ENCODE assay signal across 8 cellular contexts in genomic region chr5:149636861-149637246, GRCh38. TPM values are rescaled to one million over a fixed set of nuclear protein-coding genes. Genes with fewer than 3 reads are reported as not detected.
DNase-seq lines count a peak whose midpoint lies in the region; ATAC-seq lines count a peak whose summit lies in the region.

No MANE protein-coding gene starts in this region.

- no peak overlapping the region for H3K27ac Mint-ChIP-seq in activated T-cell treated with anti-CD3 and anti-CD28 coated beads, Interleukin-2, amount 50 U/mL, for 24 hours

- peaks cover 19% of the 10 kb centered on the region for H3K4me1 Mint-ChIP-seq in activated T-cell treated with anti-CD3 and anti-CD28 coated beads, Interleukin-2, amount 50 U/mL, for 24 hours (ENCODE audit: low read depth)

- no peaks in the 10 kb centered on the region for H3K36me3 ChIP-seq in neuronal stem cell (replicated peaks in 1 of 2; ENCODE audit: control insufficient read depth in 2 of 2, insufficient read depth in 2 of 2, low read length in 2 of 2)

- no peaks in the 10 kb centered on the region for H3K36me3 Mint-ChIP-seq in activated T-cell treated with anti-CD3 and anti-CD28 coated beads, Interleukin-2, amount 50 U/mL, for 24 hours (ENCODE audit: low read depth)

- H3K9me3 ChIP-seq in neuronal stem cell (replicated peaks in 1 of 2; ENCODE audit: control insufficient read depth in 2 of 2, insufficient read depth in 1 of 2, low read depth in 1 of 2, low read length in 2 of 2), result no peaks in the 10 kb centered on the region

- H3K4me2 ChIP-seq in neuronal stem cell (ENCODE audit: insufficient read depth, low read length, poor library complexity, severe bottlenecking), result no peak overlapping the region

- H3K9me3 Mint-ChIP-seq in activated T-cell treated with anti-CD3 and anti-CD28 coated beads, Interleukin-2, amount 50 U/mL, for 24 hours, result no peaks in the 10 kb centered on the region

- no peak overlapping the region for H2AFZ ChIP-seq in neuronal stem cell (ENCODE audit: low read length)

- no peaks in the 10 kb centered on the region for H3K27me3 Mint-ChIP-seq in activated T-cell treated with anti-CD3 and anti-CD28 coated beads, Interleukin-2, amount 50 U/mL, for 24 hours

- H3K23ac ChIP-seq in neuronal stem cell (ENCODE audit: low read depth, low read length, poor library complexity), result no peak overlapping the region

- no peaks in the 10 kb centered on the region for H3K79me1 ChIP-seq in neuronal stem cell (ENCODE audit: low read depth, low read length)

- H2BK5ac ChIP-seq in neuronal stem cell (ENCODE audit: low read length), result no peak overlapping the region

- peaks cover 0 to 11% (median 0%) of the 10 kb centered on the region in 3 experiments for H3K27me3 ChIP-seq in neuronal stem cell (ENCODE audit: control insufficient read depth in 3 of 3, insufficient read depth in 3 of 3, low read depth in 1 of 3, low read length in 3 of 3)

- ATAC-seq in HG02885 (IDR thresholded peaks at IDR 0.05; ENCODE audit: poor library complexity, unreplicated experiment), result peak; percentile 52
- no peak for ATAC-seq in HG03442 (IDR thresholded peaks at IDR 0.05; ENCODE audit: unreplicated experiment)

- H2BK12ac ChIP-seq in neuronal stem cell (ENCODE audit: low read length), result no peak overlapping the region

- no peak overlapping the region for H3K18ac ChIP-seq in neuronal stem cell (ENCODE audit: low read length)

- no peak overlapping the region for H2BK15ac ChIP-seq in neuronal stem cell (ENCODE audit: low read length)

- no peak overlapping the region for H3K14ac ChIP-seq in neuronal stem cell (ENCODE audit: low read length)

- WGBS in neuronal stem cell (ENCODE audit: extremely low coverage in 2 of 2, insufficient read length in 2 of 2, insufficient replicate concordance in 1 of 2), 2 donors, result no CpG with 5 or more reads among the region's 6 CpGs

- H2BK120ac ChIP-seq in neuronal stem cell (ENCODE audit: low read depth, low read length), result no peak overlapping the region

- H3K27ac ChIP-seq in neuronal stem cell (replicated peaks; ENCODE audit: low read length), result no peak overlapping the region

- H4K91ac ChIP-seq in neuronal stem cell (ENCODE audit: low read depth, low read length, poor library complexity), result no peak overlapping the region

- H3K4me3 Mint-ChIP-seq in activated T-cell treated with anti-CD3 and anti-CD28 coated beads, Interleukin-2, amount 50 U/mL, for 24 hours, result no peak overlapping the region

- peaks cover 6 to 10% of the 10 kb centered on the region in 2 donors for H3K4me1 ChIP-seq in neuronal stem cell (ENCODE audit: control insufficient read depth in 2 of 2, insufficient read depth in 1 of 2, low read depth in 1 of 2, low read length in 2 of 2)

- H2AK5ac ChIP-seq in neuronal stem cell (ENCODE audit: low read depth, low read length), result no peak overlapping the region

- H3K9ac ChIP-seq in neuronal stem cell (ENCODE audit: low read depth, low read length, poor library complexity), result no peak overlapping the region

- H3K4me3 ChIP-seq in neuronal stem cell (ENCODE audit: low read length in 2 of 2), result no peak overlapping the region

- DNase-seq in NCI-H2196 (lab: John Stamatoyannopoulos, UW; ENCODE audit: unreplicated experiment), result peak; percentile 73
- no peak for DNase-seq in NCI-H2196 treated with DMSO at 0.1 percent for 48 hours (lab: John Stamatoyannopoulos, UW; ENCODE audit: unreplicated experiment)
- DNase-seq in NCI-H526 (lab: John Stamatoyannopoulos, UW), result peak; percentile 63 to 90
- DNase-seq in activated T-cell treated with anti-CD3 and anti-CD28 coated beads, Interleukin-2, amount 50 U/mL, for 24 hours, result peak; percentile 80
- DNase-seq in foreskin melanocyte, result peak; percentile 62
- DNase-seq in neuronal stem cell (ENCODE audit: low spot score), result peak; percentile 75

- no peak overlapping the region for H3K4ac ChIP-seq in neuronal stem cell (ENCODE audit: low read length)

- no peak overlapping the region for H4K8ac ChIP-seq in neuronal stem cell (ENCODE audit: low read depth, low read length)

RNA-seq across cellular contexts. Expression of gene ARHGEF37, which starts 55.6 kb away (rescaled TPM):
- polyA plus RNA-seq in neuronal stem cell (2013, experiment 1 of 2), result 0.43 TPM
- 0.51 TPM for polyA plus RNA-seq in neuronal stem cell (2013, experiment 2 of 2)
